In the genomic region with DNA sequence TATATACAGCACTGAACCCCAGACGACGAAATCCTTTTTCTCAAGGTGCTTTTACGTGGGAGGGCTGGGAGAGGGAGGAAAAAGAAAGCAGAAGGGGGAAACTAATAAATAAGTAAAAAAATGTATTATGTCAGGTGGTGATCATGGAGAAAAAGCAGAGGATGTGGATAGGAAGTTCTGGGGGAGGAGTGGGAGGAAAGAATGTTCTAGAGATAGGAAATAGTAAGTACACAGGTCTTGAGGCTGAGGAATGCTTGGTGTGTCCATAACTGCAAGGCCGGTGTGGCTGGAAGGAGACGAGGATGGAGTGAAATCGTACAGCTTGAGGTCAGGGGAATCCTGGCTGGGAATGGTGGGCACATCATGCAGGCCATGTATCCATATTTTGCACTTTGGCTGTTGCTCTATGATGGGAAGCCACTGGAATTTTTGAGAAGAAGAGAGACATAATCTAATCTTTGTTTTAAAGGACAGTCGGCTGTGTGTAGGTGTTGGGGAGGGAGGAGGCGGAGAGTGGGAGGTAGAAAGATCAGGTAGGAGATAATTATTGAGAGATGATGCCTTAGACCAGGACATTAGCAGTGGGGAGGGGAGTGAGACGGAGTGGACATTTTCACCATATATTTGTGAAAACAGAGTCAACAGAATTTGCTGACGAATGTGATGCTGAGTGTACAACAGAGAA, we compare ENCODE assay signal across 1 cellular context.
TF ChIP-seq lines count a peak whose summit lies in the region.

No MANE protein-coding gene starts in this region.

TF ChIP-seq in HEK293, 187 proteins besides CTCF, POLR2A, EP300 and RAD21:
- TF ChIP-seq, protein P1, sequence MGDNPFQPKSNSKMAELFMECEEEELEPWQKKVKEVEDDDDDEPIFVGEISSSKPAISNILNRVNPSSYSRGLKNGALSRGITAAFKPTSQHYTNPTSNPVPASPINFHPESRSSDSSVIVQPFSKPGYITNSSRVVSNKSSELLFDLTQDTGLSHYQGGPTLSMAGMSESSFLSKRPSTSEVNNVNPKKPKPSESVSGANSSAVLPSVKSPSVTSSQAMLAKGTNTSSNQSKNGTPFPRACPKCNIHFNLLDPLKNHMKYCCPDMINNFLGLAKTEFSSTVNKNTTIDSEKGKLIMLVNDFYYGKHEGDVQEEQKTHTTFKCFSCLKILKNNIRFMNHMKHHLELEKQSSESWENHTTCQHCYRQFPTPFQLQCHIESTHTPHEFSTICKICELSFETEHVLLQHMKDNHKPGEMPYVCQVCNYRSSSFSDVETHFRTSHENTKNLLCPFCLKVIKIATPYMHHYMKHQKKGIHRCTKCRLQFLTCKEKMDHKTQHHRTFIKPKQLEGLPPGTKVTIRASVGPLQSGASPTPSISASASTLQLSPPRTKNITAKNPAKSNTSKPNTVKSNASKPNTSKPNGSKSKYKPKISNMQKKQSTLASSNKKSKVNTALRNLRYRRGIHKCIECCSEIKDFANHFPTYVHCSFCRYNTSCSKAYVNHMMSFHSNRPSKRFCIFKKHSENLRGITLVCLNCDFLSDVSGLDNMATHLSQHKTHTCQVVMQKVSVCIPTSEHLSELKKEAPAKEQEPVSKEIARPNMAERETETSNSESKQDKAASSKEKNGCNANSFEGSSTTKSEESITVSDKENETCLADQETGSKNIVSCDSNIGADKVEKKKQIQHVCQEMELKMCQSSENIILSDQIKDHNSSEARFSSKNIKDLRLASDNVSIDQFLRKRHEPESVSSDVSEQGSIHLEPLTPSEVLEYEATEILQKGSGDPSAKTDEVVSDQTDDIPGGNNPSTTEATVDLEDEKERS (tag by site-specific recombination; IDR thresholded peaks at IDR 0.05) = no peak
- TF ChIP-seq ZFHX2 (tag by site-specific recombination; conservative IDR thresholded peaks at IDR 0.05) (peak; percentile 71), EGR2 (tag by site-specific recombination; IDR thresholded peaks at IDR 0.05; ENCODE audit: low read depth) (peak; percentile 81; the same call in 1 of the 2 replicates), ZNF585B (tag by site-specific recombination; IDR thresholded peaks at IDR 0.05) (peak; percentile 66)
- TF ChIP-seq, protein P2, sequence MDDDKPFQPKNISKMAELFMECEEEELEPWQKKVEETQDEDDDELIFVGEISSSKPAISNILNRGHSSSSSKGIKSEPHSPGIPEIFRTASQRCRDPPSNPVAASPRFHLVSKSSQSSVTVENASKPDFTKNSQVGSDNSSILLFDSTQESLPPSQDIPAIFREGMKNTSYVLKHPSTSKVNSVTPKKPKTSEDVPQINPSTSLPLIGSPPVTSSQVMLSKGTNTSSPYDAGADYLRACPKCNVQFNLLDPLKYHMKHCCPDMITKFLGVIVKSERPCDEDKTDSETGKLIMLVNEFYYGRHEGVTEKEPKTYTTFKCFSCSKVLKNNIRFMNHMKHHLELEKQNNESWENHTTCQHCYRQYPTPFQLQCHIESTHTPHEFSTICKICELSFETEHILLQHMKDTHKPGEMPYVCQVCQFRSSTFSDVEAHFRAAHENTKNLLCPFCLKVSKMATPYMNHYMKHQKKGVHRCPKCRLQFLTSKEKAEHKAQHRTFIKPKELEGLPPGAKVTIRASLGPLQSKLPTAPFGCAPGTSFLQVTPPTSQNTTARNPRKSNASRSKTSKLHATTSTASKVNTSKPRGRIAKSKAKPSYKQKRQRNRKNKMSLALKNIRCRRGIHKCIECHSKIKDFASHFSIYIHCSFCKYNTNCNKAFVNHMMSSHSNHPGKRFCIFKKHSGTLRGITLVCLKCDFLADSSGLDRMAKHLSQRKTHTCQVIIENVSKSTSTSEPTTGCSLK (tag by site-specific recombination; IDR thresholded peaks at IDR 0.05) = no peak
